Comparison of ENCODE assay signal across 1 cellular context in the genomic region with DNA sequence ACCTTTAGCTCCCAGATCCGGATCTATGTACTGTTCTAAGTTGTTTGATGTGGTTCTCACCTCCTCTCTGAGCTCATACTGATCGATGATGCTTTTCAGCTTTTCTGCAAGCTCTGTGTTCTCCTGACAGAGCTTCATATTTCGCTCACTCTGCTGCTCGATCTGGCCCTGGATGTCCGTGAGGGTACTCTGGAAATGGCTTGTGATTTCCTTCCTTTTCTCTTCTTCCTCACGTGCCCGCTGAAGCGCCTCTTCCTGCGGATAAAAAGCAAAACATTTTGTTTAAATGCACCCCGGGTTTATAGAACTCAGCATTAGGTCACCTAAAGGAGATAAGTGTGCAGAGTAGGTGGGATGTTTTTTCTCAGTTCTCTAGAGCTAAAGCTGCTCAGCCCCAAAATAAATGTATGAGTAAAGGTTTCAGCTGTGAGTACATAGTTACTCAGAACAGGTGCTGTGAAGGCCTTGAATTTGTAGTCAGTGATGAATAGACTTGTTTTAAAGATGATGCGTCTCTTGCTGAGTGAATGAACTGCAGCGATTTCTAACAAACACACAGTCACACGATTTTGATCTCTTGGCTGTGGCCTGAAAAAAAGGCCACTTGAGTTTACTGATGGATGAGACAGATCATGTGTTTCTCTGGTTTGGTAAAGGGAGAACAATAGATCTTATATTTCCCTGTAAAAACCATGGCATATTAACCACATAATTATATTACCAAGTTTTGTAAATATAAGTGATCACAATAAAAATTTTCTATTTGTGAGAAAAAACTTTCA.
TF ChIP-seq lines count a peak whose summit lies in the region.

No MANE protein-coding gene starts in this region.

TF ChIP-seq in GM12878, 131 proteins besides CTCF, POLR2A, EP300 and RAD21 (continued from another document):
- no peak for TF ChIP-seq ZZZ3 (IDR thresholded peaks at IDR 0.05; ENCODE audit: control insufficient read depth, insufficient read length, low read depth)
- no peak for TF ChIP-seq CBX3 (IDR thresholded peaks at IDR 0.05; ENCODE audit: borderline replicate concordance, low read depth)
- peak; percentile 67; the same call in 1 of the 2 replicates for TF ChIP-seq MEF2A (IDR thresholded peaks at IDR 0.05; ENCODE audit: insufficient read depth, low read depth, low read length)
- TF ChIP-seq ATF2 (IDR thresholded peaks at IDR 0.05; ENCODE audit: low read length) = peak; percentile 76
- peak; percentile 63 for TF ChIP-seq ATF7 (IDR thresholded peaks at IDR 0.05; ENCODE audit: low read depth)
- TF ChIP-seq IRF4 (IDR thresholded peaks at IDR 0.05; ENCODE audit: low read depth, low read length) = no peak
- TF ChIP-seq RFX5 (IDR thresholded peaks at IDR 0.05; ENCODE audit: low read depth, low read length) = no peak
- TF ChIP-seq, protein P1, sequence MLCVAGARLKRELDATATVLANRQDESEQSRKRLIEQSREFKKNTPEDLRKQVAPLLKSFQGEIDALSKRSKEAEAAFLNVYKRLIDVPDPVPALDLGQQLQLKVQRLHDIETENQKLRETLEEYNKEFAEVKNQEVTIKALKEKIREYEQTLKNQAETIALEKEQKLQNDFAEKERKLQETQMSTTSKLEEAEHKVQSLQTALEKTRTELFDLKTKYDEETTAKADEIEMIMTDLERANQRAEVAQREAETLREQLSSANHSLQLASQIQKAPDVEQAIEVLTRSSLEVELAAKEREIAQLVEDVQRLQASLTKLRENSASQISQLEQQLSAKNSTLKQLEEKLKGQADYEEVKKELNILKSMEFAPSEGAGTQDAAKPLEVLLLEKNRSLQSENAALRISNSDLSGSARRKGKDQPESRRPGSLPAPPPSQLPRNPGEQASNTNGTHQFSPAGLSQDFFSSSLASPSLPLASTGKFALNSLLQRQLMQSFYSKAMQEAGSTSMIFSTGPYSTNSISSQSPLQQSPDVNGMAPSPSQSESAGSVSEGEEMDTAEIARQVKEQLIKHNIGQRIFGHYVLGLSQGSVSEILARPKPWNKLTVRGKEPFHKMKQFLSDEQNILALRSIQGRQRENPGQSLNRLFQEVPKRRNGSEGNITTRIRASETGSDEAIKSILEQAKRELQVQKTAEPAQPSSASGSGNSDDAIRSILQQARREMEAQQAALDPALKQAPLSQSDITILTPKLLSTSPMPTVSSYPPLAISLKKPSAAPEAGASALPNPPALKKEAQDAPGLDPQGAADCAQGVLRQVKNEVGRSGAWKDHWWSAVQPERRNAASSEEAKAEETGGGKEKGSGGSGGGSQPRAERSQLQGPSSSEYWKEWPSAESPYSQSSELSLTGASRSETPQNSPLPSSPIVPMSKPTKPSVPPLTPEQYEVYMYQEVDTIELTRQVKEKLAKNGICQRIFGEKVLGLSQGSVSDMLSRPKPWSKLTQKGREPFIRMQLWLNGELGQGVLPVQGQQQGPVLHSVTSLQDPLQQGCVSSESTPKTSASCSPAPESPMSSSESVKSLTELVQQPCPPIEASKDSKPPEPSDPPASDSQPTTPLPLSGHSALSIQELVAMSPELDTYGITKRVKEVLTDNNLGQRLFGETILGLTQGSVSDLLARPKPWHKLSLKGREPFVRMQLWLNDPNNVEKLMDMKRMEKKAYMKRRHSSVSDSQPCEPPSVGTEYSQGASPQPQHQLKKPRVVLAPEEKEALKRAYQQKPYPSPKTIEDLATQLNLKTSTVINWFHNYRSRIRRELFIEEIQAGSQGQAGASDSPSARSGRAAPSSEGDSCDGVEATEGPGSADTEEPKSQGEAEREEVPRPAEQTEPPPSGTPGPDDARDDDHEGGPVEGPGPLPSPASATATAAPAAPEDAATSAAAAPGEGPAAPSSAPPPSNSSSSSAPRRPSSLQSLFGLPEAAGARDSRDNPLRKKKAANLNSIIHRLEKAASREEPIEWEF (IDR thresholded peaks at IDR 0.05; ENCODE audit: insufficient replicate concordance, low read depth, low read length) = no peak
- TF ChIP-seq SPI1 (IDR thresholded peaks at IDR 0.05; ENCODE audit: borderline replicate concordance, insufficient read depth, low read depth, low read length) = peak; percentile 32; the same call in 1 of the 2 replicates
- TF ChIP-seq BMI1 (IDR thresholded peaks at IDR 0.05; ENCODE audit: borderline replicate concordance) = no peak
- TF ChIP-seq, protein P2, sequence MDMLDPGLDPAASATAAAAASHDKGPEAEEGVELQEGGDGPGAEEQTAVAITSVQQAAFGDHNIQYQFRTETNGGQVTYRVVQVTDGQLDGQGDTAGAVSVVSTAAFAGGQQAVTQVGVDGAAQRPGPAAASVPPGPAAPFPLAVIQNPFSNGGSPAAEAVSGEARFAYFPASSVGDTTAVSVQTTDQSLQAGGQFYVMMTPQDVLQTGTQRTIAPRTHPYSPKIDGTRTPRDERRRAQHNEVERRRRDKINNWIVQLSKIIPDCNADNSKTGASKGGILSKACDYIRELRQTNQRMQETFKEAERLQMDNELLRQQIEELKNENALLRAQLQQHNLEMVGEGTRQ (IDR thresholded peaks at IDR 0.05; ENCODE audit: borderline replicate concordance, low read depth, low read length) = no peak
- no peak for TF ChIP-seq SUPT20H (IDR thresholded peaks at IDR 0.05; ENCODE audit: borderline replicate concordance, control insufficient read depth, low read depth, low read length)
- TF ChIP-seq, protein P3, sequence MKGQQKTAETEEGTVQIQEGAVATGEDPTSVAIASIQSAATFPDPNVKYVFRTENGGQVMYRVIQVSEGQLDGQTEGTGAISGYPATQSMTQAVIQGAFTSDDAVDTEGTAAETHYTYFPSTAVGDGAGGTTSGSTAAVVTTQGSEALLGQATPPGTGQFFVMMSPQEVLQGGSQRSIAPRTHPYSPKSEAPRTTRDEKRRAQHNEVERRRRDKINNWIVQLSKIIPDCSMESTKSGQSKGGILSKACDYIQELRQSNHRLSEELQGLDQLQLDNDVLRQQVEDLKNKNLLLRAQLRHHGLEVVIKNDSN (IDR thresholded peaks at IDR 0.05; ENCODE audit: borderline replicate concordance, extremely low read length, insufficient read depth, low read depth, low read length) = no peak
- no peak for TF ChIP-seq ETV6 (conservative IDR thresholded peaks at IDR 0.05 in 1 of 2, IDR thresholded peaks at IDR 0.05 in 1 of 2; ENCODE audit: borderline replicate concordance in 1 of 2, low read depth in 1 of 2)
- TF ChIP-seq STAT3 (IDR thresholded peaks at IDR 0.05; ENCODE audit: low read depth, low read length) = no peak
- TF ChIP-seq ZNF217 (IDR thresholded peaks at IDR 0.05) = no peak
- peak; percentile 63; the same call in 1 of the 2 replicates for TF ChIP-seq FOXM1 (IDR thresholded peaks at IDR 0.05; ENCODE audit: low read depth, low read length)
- TF ChIP-seq, protein P4, sequence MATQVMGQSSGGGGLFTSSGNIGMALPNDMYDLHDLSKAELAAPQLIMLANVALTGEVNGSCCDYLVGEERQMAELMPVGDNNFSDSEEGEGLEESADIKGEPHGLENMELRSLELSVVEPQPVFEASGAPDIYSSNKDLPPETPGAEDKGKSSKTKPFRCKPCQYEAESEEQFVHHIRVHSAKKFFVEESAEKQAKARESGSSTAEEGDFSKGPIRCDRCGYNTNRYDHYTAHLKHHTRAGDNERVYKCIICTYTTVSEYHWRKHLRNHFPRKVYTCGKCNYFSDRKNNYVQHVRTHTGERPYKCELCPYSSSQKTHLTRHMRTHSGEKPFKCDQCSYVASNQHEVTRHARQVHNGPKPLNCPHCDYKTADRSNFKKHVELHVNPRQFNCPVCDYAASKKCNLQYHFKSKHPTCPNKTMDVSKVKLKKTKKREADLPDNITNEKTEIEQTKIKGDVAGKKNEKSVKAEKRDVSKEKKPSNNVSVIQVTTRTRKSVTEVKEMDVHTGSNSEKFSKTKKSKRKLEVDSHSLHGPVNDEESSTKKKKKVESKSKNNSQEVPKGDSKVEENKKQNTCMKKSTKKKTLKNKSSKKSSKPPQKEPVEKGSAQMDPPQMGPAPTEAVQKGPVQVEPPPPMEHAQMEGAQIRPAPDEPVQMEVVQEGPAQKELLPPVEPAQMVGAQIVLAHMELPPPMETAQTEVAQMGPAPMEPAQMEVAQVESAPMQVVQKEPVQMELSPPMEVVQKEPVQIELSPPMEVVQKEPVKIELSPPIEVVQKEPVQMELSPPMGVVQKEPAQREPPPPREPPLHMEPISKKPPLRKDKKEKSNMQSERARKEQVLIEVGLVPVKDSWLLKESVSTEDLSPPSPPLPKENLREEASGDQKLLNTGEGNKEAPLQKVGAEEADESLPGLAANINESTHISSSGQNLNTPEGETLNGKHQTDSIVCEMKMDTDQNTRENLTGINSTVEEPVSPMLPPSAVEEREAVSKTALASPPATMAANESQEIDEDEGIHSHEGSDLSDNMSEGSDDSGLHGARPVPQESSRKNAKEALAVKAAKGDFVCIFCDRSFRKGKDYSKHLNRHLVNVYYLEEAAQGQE (IDR thresholded peaks at IDR 0.05; ENCODE audit: low read depth, low read length) = no peak
- TF ChIP-seq NRF1 (conservative IDR thresholded peaks at IDR 0.05; ENCODE audit: low read depth, low read length) = no peak
- TF ChIP-seq MTA2 (IDR thresholded peaks at IDR 0.05; ENCODE audit: low read depth) = no peak
- TF ChIP-seq MXI1 (IDR thresholded peaks at IDR 0.05; ENCODE audit: low read depth, low read length) = no peak
- peak; percentile 54; the same call in 1 of the 2 replicates for TF ChIP-seq CREM (IDR thresholded peaks at IDR 0.05; ENCODE audit: low read depth)
- no peak for TF ChIP-seq CBFB (IDR thresholded peaks at IDR 0.05; ENCODE audit: low read depth)
- no peak for TF ChIP-seq SREBF2 (IDR thresholded peaks at IDR 0.05; ENCODE audit: low read length)
- TF ChIP-seq PAX8 (IDR thresholded peaks at IDR 0.05) = no peak
- TF ChIP-seq YY1 (IDR thresholded peaks at IDR 0.05; ENCODE audit: low read depth, low read length) = no peak
- no peak for TF ChIP-seq ZNF207 (IDR thresholded peaks at IDR 0.05; ENCODE audit: borderline replicate concordance)
- TF ChIP-seq, protein P5, sequence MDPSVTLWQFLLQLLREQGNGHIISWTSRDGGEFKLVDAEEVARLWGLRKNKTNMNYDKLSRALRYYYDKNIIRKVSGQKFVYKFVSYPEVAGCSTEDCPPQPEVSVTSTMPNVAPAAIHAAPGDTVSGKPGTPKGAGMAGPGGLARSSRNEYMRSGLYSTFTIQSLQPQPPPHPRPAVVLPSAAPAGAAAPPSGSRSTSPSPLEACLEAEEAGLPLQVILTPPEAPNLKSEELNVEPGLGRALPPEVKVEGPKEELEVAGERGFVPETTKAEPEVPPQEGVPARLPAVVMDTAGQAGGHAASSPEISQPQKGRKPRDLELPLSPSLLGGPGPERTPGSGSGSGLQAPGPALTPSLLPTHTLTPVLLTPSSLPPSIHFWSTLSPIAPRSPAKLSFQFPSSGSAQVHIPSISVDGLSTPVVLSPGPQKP (IDR thresholded peaks at IDR 0.05; ENCODE audit: low read depth, low read length) = no peak
- no peak for TF ChIP-seq ZNF687 (IDR thresholded peaks at IDR 0.05)
